ENCODE assay signal across 7 cellular contexts in the genomic region with DNA sequence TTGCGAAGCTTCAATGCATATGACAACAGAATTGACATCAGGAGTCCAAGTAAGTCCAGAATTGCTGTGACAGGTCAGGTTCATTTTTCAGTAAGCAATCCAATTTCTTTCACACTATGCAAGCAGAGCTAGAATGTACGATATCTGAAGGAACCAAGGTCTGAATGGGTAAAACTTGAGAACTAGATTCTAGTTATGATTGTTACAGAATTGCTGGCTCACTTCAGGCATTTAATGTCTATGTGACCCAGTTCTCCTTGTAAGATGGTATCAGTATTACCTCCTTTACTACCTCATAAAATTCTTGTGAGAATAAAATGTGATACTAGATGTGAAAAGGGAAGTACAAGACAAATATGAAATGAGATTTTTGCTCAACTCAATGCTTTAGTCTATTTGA.
"Had no signal": no experiment of that assay in that cellular context is flagged by ENCODE, and none has a peak within 500 bp of the region (broad histone marks: within the 10 kb centered on the region; RNA-seq: fewer than 3 reads in every experiment).

No MANE protein-coding gene starts in this region.

- H3K4me1 Mint-ChIP-seq: IgD-negative memory B cell had no signal

- H3K9me3 Mint-ChIP-seq: IgD-negative memory B cell had no signal

- H3K36me3 Mint-ChIP-seq: IgD-negative memory B cell had no signal

- H3K4me3 ChIP-seq: K562 had no signal

- H3K27me3 Mint-ChIP-seq: IgD-negative memory B cell had no signal

- FAIRE-seq: HepG2, HTR-8/SVneo, K562 had no signal

- ATAC-seq: HepG2, K562 had no signal

- DNase-seq: IMR-90, KBM-7, KG1 had no signal

- H3K27ac Mint-ChIP-seq: IgD-negative memory B cell had no signal

- H3K4me3 Mint-ChIP-seq: IgD-negative memory B cell had no signal
